8 cellular contexts compared by ENCODE assay signal in genomic region chr16:1871974-1872635, GRCh38. TPM values are rescaled to one million over a fixed set of nuclear protein-coding genes. Genes with fewer than 3 reads are reported as not detected.
DNase-seq lines count a peak whose midpoint lies in the region; ATAC-seq lines count a peak whose summit lies in the region.

Gene MEIOB, minus strand, starts transcription at chr16:1872164. Its CDS starts 3,989 bp downstream, at chr16:1868175.

- CTCF ChIA-PET in activated naive CD4-positive, alpha-beta T cell treated with anti-CD3 and anti-CD28 coated beads for 36 hours (lab: Charles Lee): interaction anchor here (0.6 to 1.3 kb wide), 2 partner anchors 8 to 57 kb away, joined by 4 read pairs; no protein-coding TSS in a partner anchor

- no peak within 1 kb of the TSS for H3K27ac Mint-ChIP-seq in activated naive CD4-positive, alpha-beta T cell treated with anti-CD3 and anti-CD28 coated beads for 36 hours

- peaks cover 11% of the 10 kb centered on the region for H3K27me3 Mint-ChIP-seq in activated naive CD4-positive, alpha-beta T cell treated with anti-CD3 and anti-CD28 coated beads for 36 hours (ENCODE audit: low read depth)

- intact Hi-C loops in activated naive CD4-positive, alpha-beta T cell treated with anti-CD3 and anti-CD28 coated beads for 36 hours (cut with micrococcal nuclease): no loop called here

- H3K4me1 Mint-ChIP-seq in activated naive CD4-positive, alpha-beta T cell treated with anti-CD3 and anti-CD28 coated beads for 36 hours (ENCODE audit: low read depth): peaks cover 3% of the 10 kb centered on the region

- DNase-seq in AG08395 (ENCODE audit: low spot score) (peak; percentile 49), NCI-H2227 treated with DMSO at 0.1 percent for 48 hours (lab: John Stamatoyannopoulos, UW) (peak; percentile 72), iPS-NIHi7 (ENCODE audit: extremely low spot score) (peak; percentile 86), AML-193 (lab: John Stamatoyannopoulos, UW) (no peak), medulla oblongata (ENCODE audit: extremely low spot score) (no peak)
- peak; percentile 29 for DNase-seq in activated naive CD4-positive, alpha-beta T cell treated with anti-CD3 and anti-CD28 coated beads for 36 hours
- DNase-seq in stimulated activated CD8-positive, alpha-beta memory T cell treated with anti-CD3 and anti-CD28 coated beads, Interleukin-12 subunit alpha, Interleukin-12 subunit beta, amount 100 ng/mL, for 1 hour (ENCODE audit: low read depth): peak; percentile 11

- no peaks in the 10 kb centered on the region for H3K36me3 Mint-ChIP-seq in activated naive CD4-positive, alpha-beta T cell treated with anti-CD3 and anti-CD28 coated beads for 36 hours (ENCODE audit: low read depth)

- H3K9me3 Mint-ChIP-seq in activated naive CD4-positive, alpha-beta T cell treated with anti-CD3 and anti-CD28 coated beads for 36 hours: no peaks in the 10 kb centered on the region

- no peak for ATAC-seq in HG03045 (IDR thresholded peaks at IDR 0.05; ENCODE audit: unreplicated experiment)

- peak within 1 kb of the TSS; percentile 62 for H3K4me3 Mint-ChIP-seq in activated naive CD4-positive, alpha-beta T cell treated with anti-CD3 and anti-CD28 coated beads for 36 hours

RNA-seq across cellular contexts. Expression of gene MEIOB, which starts in this region (rescaled TPM):
- total RNA-seq in activated naive CD4-positive, alpha-beta T cell treated with anti-CD3 and anti-CD28 coated beads for 36 hours: under 1 TPM; 0.52 to 0.76 TPM

Comparison
In these comparisons a context has a peak if more than half of its experiments do, and no peak if none do; other contexts are left out.
1. Peak in DNase-seq in activated naive CD4-positive, alpha-beta T cell treated with anti-CD3 and anti-CD28 coated beads for 36 hours; RNA of the gene not detected or under 1 TPM.
2. DNase-seq: peak in AG08395 (single experiment), NCI-H2227 treated with DMSO at 0.1 percent for 48 hours (single experiment), iPS-NIHi7 (single experiment) and stimulated activated CD8-positive, alpha-beta memory T cell treated with anti-CD3 and anti-CD28 coated beads, Interleukin-12 subunit alpha, Interleukin-12 subunit beta, amount 100 ng/mL, for 1 hour (single experiment); none in AML-193 (0 of 2) and medulla oblongata (single experiment).